ENCODE assay signal across 8 cellular contexts in genomic region chr20:62861732-62862336, GRCh38. TPM values are rescaled to one million over a fixed set of nuclear protein-coding genes. Genes with fewer than 3 reads are reported as not detected.
DNase-seq lines count a peak whose midpoint lies in the region; ATAC-seq and TF ChIP-seq lines count a peak whose summit lies in the region.

TCFL5 (minus strand) TSS chr20:62861822; CDS start chr20:62861670, 152 bp downstream.

- 53 to 57% methylated on average over 1 to 11 of the region's 69 CpGs for WGBS in thyroid gland, 2 donors

- peaks cover 15% of the 10 kb centered on the region for H3K27me3 Mint-ChIP-seq in GM23338 (ENCODE audit: insufficient read depth, low read depth, poor library complexity)

- H3K9ac ChIP-seq in Loucy (ENCODE audit: low read depth, low read length, poor library complexity, severe bottlenecking) (peak within 1 kb of the TSS; percentile 80), parathyroid adenoma (no peak within 1 kb of the TSS)

- H3K4me1 ChIP-seq in GM23338 (ENCODE audit: insufficient read depth) (peaks cover 10% of the 10 kb centered on the region; the same call in 1 of the 2 replicates), Loucy (ENCODE audit: insufficient read depth, low read length, poor library complexity, severe bottlenecking) (peaks cover 19% of the 10 kb centered on the region), parathyroid adenoma (no peaks in the 10 kb centered on the region), thyroid gland (peaks cover 17 to 26% of the 10 kb centered on the region in 2 donors)

- H3K27ac Mint-ChIP-seq in GM23338: no peak within 1 kb of the TSS; the same call in 1 of the 2 replicates
- H3K27ac Mint-ChIP-seq in activated naive CD4-positive, alpha-beta T cell treated with anti-CD3 and anti-CD28 coated beads, Interleukin-2, amount 50 U/mL, for 72 hours: no peak within 1 kb of the TSS

- H3K36me3 ChIP-seq in GM23338 (ENCODE audit: insufficient read depth) (peaks cover 9% of the 10 kb centered on the region), Loucy (ENCODE audit: insufficient read depth, low read length) (peaks cover 4% of the 10 kb centered on the region; the same call in 1 of the 2 replicates), parathyroid adenoma (ENCODE audit: control insufficient read depth, insufficient read depth, low read length) (no peaks in the 10 kb centered on the region), thyroid gland (peaks cover 5 to 7% of the 10 kb centered on the region in 2 donors)

- H3K4me3 Mint-ChIP-seq in GM23338: peak within 1 kb of the TSS; percentile 71

- H3K4me1 Mint-ChIP-seq in GM23338: peaks cover 28% of the 10 kb centered on the region

- H3K9me3 ChIP-seq in Loucy (ENCODE audit: insufficient read depth, low read depth, low read length): no peaks in the 10 kb centered on the region
- no peaks in the 10 kb centered on the region for H3K9me3 ChIP-seq in parathyroid adenoma (ENCODE audit: control insufficient read depth, low read length)
- H3K9me3 ChIP-seq in thyroid gland: no peaks in the 10 kb centered on the region

- peak; percentile 43 for ATAC-seq in GM23338
- ATAC-seq in activated naive CD4-positive, alpha-beta T cell treated with anti-CD3 and anti-CD28 coated beads, Interleukin-2, amount 50 U/mL, for 72 hours: peak; percentile 87 to 93
- peak; percentile 98 for ATAC-seq in Right ventricle myocardium inferior

- no peak for TF ChIP-seq CTCF in GM23338 (conservative IDR thresholded peaks at IDR 0.05; ENCODE audit: low read depth in 2 of 2)
- no peak for TF ChIP-seq CTCF in Loucy (conservative IDR thresholded peaks at IDR 0.05; ENCODE audit: low read length)
- no peak for TF ChIP-seq CTCF in parathyroid adenoma (IDR thresholded peaks at IDR 0.05)
- TF ChIP-seq CTCF in thyroid gland (IDR thresholded peaks at IDR 0.05): no peak

- intact Hi-C loops in Right ventricle myocardium inferior (cut with DNase I): no loop called here
- intact Hi-C loops in thyroid gland (cut with DNase I): loop anchor here (2.0 kb wide), 1 partner anchor 55 kb away; no protein-coding TSS in a partner anchor

- peaks cover 15% of the 10 kb centered on the region; the same call in 1 of the 2 replicates for H3F3A ChIP-seq in GM23338 (replicated peaks; ENCODE audit: low read depth)
- H3F3A ChIP-seq in Loucy (ENCODE audit: low read depth): no peaks in the 10 kb centered on the region

- H3K27me3 ChIP-seq in GM23338 (ENCODE audit: insufficient read depth) (peaks cover 10% of the 10 kb centered on the region), Loucy (ENCODE audit: insufficient read depth, low read length, poor library complexity, severe bottlenecking) (no peaks in the 10 kb centered on the region), parathyroid adenoma (ENCODE audit: control insufficient read depth, insufficient read depth, low read length) (no peaks in the 10 kb centered on the region), thyroid gland (no peaks in the 10 kb centered on the region)

- peak within 1 kb of the TSS; percentile 96 for H3K4me2 ChIP-seq in GM23338
- peak within 1 kb of the TSS; percentile 77 for H3K4me2 ChIP-seq in Loucy (ENCODE audit: low read depth, low read length, poor library complexity, severe bottlenecking)
- H3K4me2 ChIP-seq in parathyroid adenoma (ENCODE audit: low read length): peak within 1 kb of the TSS; percentile 65

- peaks cover 8% of the 10 kb centered on the region; the same call in 2 of the 3 replicates for H3K9me3 Mint-ChIP-seq in GM23338
- peaks cover 0 to 4% of the 10 kb centered on the region in 2 donors for H3K9me3 Mint-ChIP-seq in activated naive CD4-positive, alpha-beta T cell treated with anti-CD3 and anti-CD28 coated beads, Interleukin-2, amount 50 U/mL, for 72 hours

- TF ChIP-seq POLR2A in thyroid gland (IDR thresholded peaks at IDR 0.05): no peak

- H3K36me3 Mint-ChIP-seq in GM23338 (ENCODE audit: low read depth): peaks cover 18% of the 10 kb centered on the region
- peaks cover 5 to 6% of the 10 kb centered on the region in 2 donors for H3K36me3 Mint-ChIP-seq in activated naive CD4-positive, alpha-beta T cell treated with anti-CD3 and anti-CD28 coated beads, Interleukin-2, amount 50 U/mL, for 72 hours

- H4K20me1 ChIP-seq in GM23338 (replicated peaks; ENCODE audit: insufficient read depth) (peaks cover 23% of the 10 kb centered on the region), Loucy (ENCODE audit: insufficient read depth, low read length, poor library complexity, severe bottlenecking) (peaks cover 6% of the 10 kb centered on the region)

- H3K27ac ChIP-seq in GM23338 (ENCODE audit: low read depth) (no peak within 1 kb of the TSS), parathyroid adenoma (peak within 1 kb of the TSS; percentile 53), thyroid gland (peak within 1 kb of the TSS in 2 of 3 donors; percentile 48 to 62)

- peak within 1 kb of the TSS; percentile 70 for H3K4me3 ChIP-seq in GM23338
- H3K4me3 ChIP-seq in Loucy (ENCODE audit: low read length, poor library complexity, severe bottlenecking): peak within 1 kb of the TSS; percentile 77
- H3K4me3 ChIP-seq in parathyroid adenoma (ENCODE audit: low read depth, low read length): peak within 1 kb of the TSS; percentile 6
- H3K4me3 ChIP-seq in thyroid gland (replicated peaks in 1 of 3): peak within 1 kb of the TSS in 1 of 3 donors; percentile 38

- DNase-seq in DMS53 treated with DMSO at 0.1 percent for 48 hours (lab: John Stamatoyannopoulos, UW; ENCODE audit: unreplicated experiment) (peak; percentile 59), GM23338 (ENCODE audit: low spot score) (peak; percentile 81), SKM-1 (lab: John Stamatoyannopoulos, UW; ENCODE audit: unreplicated experiment) (peak; percentile 60), Right ventricle myocardium inferior (ENCODE audit: missing footprints) (peak; percentile 96), thyroid gland (peak; percentile 79 to 80)
- peak; percentile 96 to 99 for DNase-seq in activated naive CD4-positive, alpha-beta T cell treated with anti-CD3 and anti-CD28 coated beads, Interleukin-2, amount 50 U/mL, for 72 hours (ENCODE audit: low spot score in 2 of 2)

- peak within 1 kb of the TSS; percentile 74; the same call in 1 of the 2 replicates for H2AFZ ChIP-seq in GM23338
- H2AFZ ChIP-seq in Loucy (ENCODE audit: low read length): no peak within 1 kb of the TSS
- peak within 1 kb of the TSS; percentile 66 for H2AFZ ChIP-seq in parathyroid adenoma

- H3K9me2 ChIP-seq in GM23338 (ENCODE audit: insufficient read depth) (no peaks in the 10 kb centered on the region), Loucy (replicated peaks; ENCODE audit: low read depth, low read length) (no peaks in the 10 kb centered on the region)

- H3K79me2 ChIP-seq in GM23338 (replicated peaks; ENCODE audit: insufficient read depth) (peaks cover 30% of the 10 kb centered on the region), Loucy (ENCODE audit: insufficient read depth, low read length) (peaks cover 38% of the 10 kb centered on the region), parathyroid adenoma (no peaks in the 10 kb centered on the region)

TF ChIP-seq in GM23338, 12 proteins besides CTCF, POLR2A, EP300 and RAD21:
- TF ChIP-seq REST (IDR thresholded peaks at IDR 0.05; ENCODE audit: unreplicated experiment): no peak
- no peak for TF ChIP-seq ZNF331 (CRISPR knock-in tag; IDR thresholded peaks at IDR 0.05; ENCODE audit: low read depth)
- peak; percentile 33; the same call in 1 of the 2 replicates for TF ChIP-seq POLR2AphosphoS5 (IDR thresholded peaks at IDR 0.05; ENCODE audit: low read depth)

RNA-seq across cellular contexts. Expression of gene TCFL5, which starts in this region (rescaled TPM):
- total RNA-seq in GM23338 (2014; rRNA removed; shearing (Covaris generic)): 18.8 and 19.3 TPM in 2 replicates
- polyA plus RNA-seq in GM23338 (2016; fragmentation: Nextera tagmentation; extraction: Ambion mirVana): 5.4 and 5.8 TPM in 2 replicates
- total RNA-seq in activated naive CD4-positive, alpha-beta T cell treated with anti-CD3 and anti-CD28 coated beads, Interleukin-2, amount 50 U/mL, for 72 hours: 1 to 10 TPM; 3.5 to 5.7 TPM
- total RNA-seq in Right ventricle myocardium inferior (6.0 TPM), thyroid gland (10 to 100 TPM; 15.3 to 26.6 (median 20.6) TPM)

Comparison
In these comparisons a context has a peak if more than half of its experiments do, and no peak if none do; other contexts are left out.
1. ATAC-seq: peak in every context shown above with its lines; median percentile 98 in Right ventricle myocardium inferior; 90 in activated naive CD4-positive, alpha-beta T cell treated with anti-CD3 and anti-CD28 coated beads, Interleukin-2, amount 50 U/mL, for 72 hours; 43 in GM23338.